In the genomic region with DNA sequence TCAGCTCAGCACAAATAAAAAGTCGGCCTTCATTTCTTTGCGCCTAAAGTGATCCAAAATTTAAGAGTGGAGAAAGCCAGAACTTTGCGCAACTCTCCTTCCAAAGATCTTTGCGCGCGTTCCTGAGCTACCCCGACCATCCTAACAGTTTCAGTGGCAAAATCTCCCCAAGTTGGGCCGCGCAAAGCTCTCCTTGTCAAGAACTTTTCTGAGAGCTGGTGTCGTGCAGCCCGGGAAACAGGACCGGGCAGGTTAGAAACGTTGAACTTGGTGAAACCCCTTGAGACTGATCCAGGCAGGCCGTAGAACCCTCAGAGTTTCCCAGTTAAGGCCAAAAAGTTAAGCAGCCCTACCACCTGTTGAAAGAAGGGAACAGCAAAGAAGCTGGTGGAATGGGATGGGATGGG, we compare ENCODE assay signal across 16 cellular contexts. TPM values are rescaled to one million over a fixed set of nuclear protein-coding genes. Genes with fewer than 3 reads are reported as not detected.
DNase-seq lines count a peak whose midpoint lies in the region; ATAC-seq and TF ChIP-seq lines count a peak whose summit lies in the region.
"Had no signal": no experiment of that assay in that cellular context is flagged by ENCODE, and none has a peak within 500 bp of the region (broad histone marks: within the 10 kb centered on the region; RNA-seq: fewer than 3 reads in every experiment).

No MANE protein-coding gene starts in this region.

- POLR2A ChIA-PET in WTC11 (lab: Charles Lee) = no interaction called here

- H3K9me3 ChIP-seq in ES-I3 (ENCODE audit: control insufficient read depth, insufficient read depth, low read length) = no peaks in the 10 kb centered on the region
- H3K9me3 ChIP-seq: upper lobe of right lung had no signal

- H3K36me3 ChIP-seq in ES-I3 (ENCODE audit: insufficient read depth, low read length) = no peaks in the 10 kb centered on the region
- H3K36me3 ChIP-seq: upper lobe of right lung had no signal

- TF ChIP-seq CTCF in WTC11 (IDR thresholded peaks at IDR 0.05) = no peak
- no peak for TF ChIP-seq CTCF in neural crest cell (conservative IDR thresholded peaks at IDR 0.05)

- ATAC-seq in WTC11 (peak; percentile 32), left cardiac atrium (peak in 1 of 2 donors; percentile 29), GM18861 (IDR thresholded peaks at IDR 0.05; ENCODE audit: unreplicated experiment) (no peak)
- ATAC-seq: PC-3, T-cell had no signal

- intact Hi-C loops in left cardiac atrium (cut with DNase I) = no loop called here

- no peaks in the 10 kb centered on the region for H3K36me3 Mint-ChIP-seq in WTC11
- no peaks in the 10 kb centered on the region for H3K36me3 Mint-ChIP-seq in neural crest cell (ENCODE audit: low read depth)
- H3K36me3 Mint-ChIP-seq: T-cell had no signal

- peak overlapping the region; percentile 88 for H3K4me3 Mint-ChIP-seq in WTC11
- peak overlapping the region; percentile 83 for H3K4me3 Mint-ChIP-seq in neural crest cell
- H3K4me3 Mint-ChIP-seq: T-cell had no signal

- H3K27me3 Mint-ChIP-seq in WTC11 (ENCODE audit: low read depth) (peaks cover 47% of the 10 kb centered on the region), neural crest cell (ENCODE audit: low read depth) (peaks cover 94% of the 10 kb centered on the region)

- H3K4me1 ChIP-seq in ES-I3 (ENCODE audit: insufficient read depth, low read length) = no peaks in the 10 kb centered on the region
- H3K4me1 ChIP-seq: upper lobe of right lung had no signal

- H3K27ac Mint-ChIP-seq in WTC11 = no peak overlapping the region
- H3K27ac Mint-ChIP-seq in neural crest cell (ENCODE audit: unreplicated experiment) = no peak overlapping the region
- H3K27ac Mint-ChIP-seq: T-cell had no signal

- H3K4me1 Mint-ChIP-seq in WTC11 (peaks cover 16% of the 10 kb centered on the region), neural crest cell (peaks cover 12% of the 10 kb centered on the region)

- H3K9ac ChIP-seq in ES-I3 (ENCODE audit: low read depth, low read length) = peak overlapping the region; percentile 77; the same call in 1 of the 2 replicates

- H3K9me3 Mint-ChIP-seq in WTC11 (no peaks in the 10 kb centered on the region), neural crest cell (no peaks in the 10 kb centered on the region)
- H3K9me3 Mint-ChIP-seq: T-cell had no signal

- DNase-seq in WTC11 (ENCODE audit: low spot score) (peak; percentile 23), left cardiac atrium (peak; percentile 18), neural crest cell (ENCODE audit: low read depth, low spot score) (no peak), MV-4-11 (lab: John Stamatoyannopoulos, UW) (no peak), NCI-H524 treated with DMSO at 0.1 percent for 48 hours (lab: John Stamatoyannopoulos, UW) (no peak), DMS153 treated with DMSO at 0.1 percent for 48 hours (lab: John Stamatoyannopoulos, UW; ENCODE audit: unreplicated experiment) (no peak)
- DNase-seq: activated CD4-positive, alpha-beta T cell treated with anti-CD3 and anti-CD28 coated beads for 1 hour; amniotic stem cell; NCI-H345; PC-3; T-cell; upper lobe of right lung had no signal

- CTCF ChIA-PET in WTC11 (lab: Charles Lee) = interaction anchor here (0.8 to 2.4 kb wide), 8 partner anchors 14 to 494 kb away, joined by 3 to 11 read pairs (median 4); a partner anchor contains a TSS

TF ChIP-seq in WTC11, 78 proteins besides CTCF, POLR2A, EP300 and RAD21:
- TF ChIP-seq, protein P1, sequence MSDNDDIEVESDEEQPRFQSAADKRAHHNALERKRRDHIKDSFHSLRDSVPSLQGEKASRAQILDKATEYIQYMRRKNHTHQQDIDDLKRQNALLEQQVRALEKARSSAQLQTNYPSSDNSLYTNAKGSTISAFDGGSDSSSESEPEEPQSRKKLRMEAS (CRISPR knock-in tag; IDR thresholded peaks at IDR 0.05) = 0 out of 2 replicates have a peak, but pooled peaks have one; percentile 39
- no peak for TF ChIP-seq CBFB (CRISPR knock-in tag; IDR thresholded peaks at IDR 0.05; ENCODE audit: low read depth)

RNA-seq across cellular contexts. Expression of a gene that starts 1.0 kb away (rescaled TPM):
- total RNA-seq in WTC11 (2021) (0.27 to 0.35 TPM (median 0.27 TPM) in 3 replicates), left cardiac atrium (under 1 TPM; 0.13 to 0.50 TPM), neural crest cell (not detected in 2 replicates)
- total RNA-seq: lung microvascular endothelial cell, osteoblast, PC-3, T-cell, upper lobe of right lung had no signal

Comparison
In these comparisons a context has a peak if more than half of its experiments do, and no peak if none do; other contexts are left out.
1. DNase-seq: peak in WTC11 (single experiment) and left cardiac atrium (single experiment); none in neural crest cell (single experiment), MV-4-11 (single experiment), NCI-H524 treated with DMSO at 0.1 percent for 48 hours (single experiment) and DMS153 treated with DMSO at 0.1 percent for 48 hours (single experiment).